ENCODE assay signal across 8 cellular contexts in genomic region chr14:105019861-105020814, GRCh38.
DNase-seq lines count a peak whose midpoint lies in the region; ATAC-seq lines count a peak whose summit lies in the region.

No MANE protein-coding gene starts in this region.

- H3K9me3 ChIP-seq in iPS-18c (ENCODE audit: control insufficient read depth, insufficient read depth, low read length), result no peaks in the 10 kb centered on the region

- peak overlapping the region; percentile 62 for H3K27ac Mint-ChIP-seq in activated naive CD4-positive, alpha-beta T cell treated with anti-CD3 and anti-CD28 coated beads, Interleukin-2, amount 50 U/mL, for 24 hours

- H3K36me3 Mint-ChIP-seq in activated naive CD4-positive, alpha-beta T cell treated with anti-CD3 and anti-CD28 coated beads, Interleukin-2, amount 50 U/mL, for 24 hours, result peaks cover 6% of the 10 kb centered on the region

- H3K4me1 Mint-ChIP-seq in activated naive CD4-positive, alpha-beta T cell treated with anti-CD3 and anti-CD28 coated beads, Interleukin-2, amount 50 U/mL, for 24 hours, result peaks cover 66% of the 10 kb centered on the region

- peak; percentile 64 for DNase-seq in DMS 273 (lab: John Stamatoyannopoulos, UW; ENCODE audit: unreplicated experiment)
- DNase-seq in DMS 273 treated with DMSO at 0.1 percent for 48 hours (lab: John Stamatoyannopoulos, UW), result no peak
- peak; percentile 32 for DNase-seq in RPMI8226
- DNase-seq in stimulated activated CD4-positive, alpha-beta T cell treated with anti-CD3 and anti-CD28 coated beads, Interleukin-15, amount 100 ng/mL, for 24 hours, result peak; percentile 68
- no peak for DNase-seq in foreskin melanocyte

- peak; percentile 15 for ATAC-seq in HG02884 (IDR thresholded peaks at IDR 0.05; ENCODE audit: unreplicated experiment)

- H3K4me3 ChIP-seq in iPS-18c (ENCODE audit: insufficient read depth, low read depth, low read length), result peak overlapping the region; percentile 93

- H3K4me3 Mint-ChIP-seq in activated naive CD4-positive, alpha-beta T cell treated with anti-CD3 and anti-CD28 coated beads, Interleukin-2, amount 50 U/mL, for 24 hours, result peak overlapping the region; percentile 94

- H3K9me3 Mint-ChIP-seq in activated naive CD4-positive, alpha-beta T cell treated with anti-CD3 and anti-CD28 coated beads, Interleukin-2, amount 50 U/mL, for 24 hours, result no peaks in the 10 kb centered on the region

- H3K27me3 Mint-ChIP-seq in activated naive CD4-positive, alpha-beta T cell treated with anti-CD3 and anti-CD28 coated beads, Interleukin-2, amount 50 U/mL, for 24 hours, result no peaks in the 10 kb centered on the region

Comparison
In these comparisons a context has a peak if more than half of its experiments do, and no peak if none do; other contexts are left out.
1. DNase-seq: peak in DMS 273 (single experiment), RPMI8226 (single experiment) and stimulated activated CD4-positive, alpha-beta T cell treated with anti-CD3 and anti-CD28 coated beads, Interleukin-15, amount 100 ng/mL, for 24 hours (single experiment); none in DMS 273 treated with DMSO at 0.1 percent for 48 hours (single experiment) and foreskin melanocyte (single experiment).